Comparison of ENCODE assay signal across 24 cellular contexts in genomic region chr20:48952656-48953055, GRCh38.
"Had no signal": no experiment of that assay in that cellular context is flagged by ENCODE, and none has a peak within 500 bp of the region (broad histone marks: within the 10 kb centered on the region; RNA-seq: fewer than 3 reads in every experiment).

No MANE protein-coding gene starts in this region.

- H3K27me3 ChIP-seq: neutrophil, pancreas, right lobe of liver, sigmoid colon, stomach, thyroid gland, tibial nerve, upper lobe of left lung, vagina had no signal

- DNase-seq: naive thymus-derived CD8-positive, alpha-beta T cell; nephron progenitor cell; nucleus accumbens; pancreas; posterior cingulate gyrus; psoas muscle; right lobe of liver; sigmoid colon; small intestine; stimulated activated CD4-positive, alpha-beta T cell treated with anti-CD3 and anti-CD28 coated beads, Interleukin-15, amount 100 ng/mL, for 24 hours; stimulated activated CD4-positive, alpha-beta T cell treated with anti-CD3 and anti-CD28 coated beads, Interleukin-2, amount 100 ng/mL, for 24 hours; stimulated activated CD4-positive, alpha-beta T cell treated with anti-CD3 and anti-CD28 coated beads, Interleukin-2, amount 100 ng/mL, for 48 hours; stimulated activated CD4-positive, alpha-beta T cell treated with anti-CD3 and anti-CD28 coated beads, Interleukin-4, amount 100 ng/mL, for 24 hours; stimulated activated naive B cell treated with anti-CD40 and anti-IgM and Interleukin-4, amounts not matched to agents 10 μg/mL and 1 μg/mL and 100 μg/mL, for 72 hours; stimulated activated naive CD4-positive, alpha-beta T cell treated with Interleukin-2 at 50 U/mL for 16 hours; stomach; thyroid gland; upper lobe of left lung had no signal

- H3K4me3 ChIP-seq: pancreas, psoas muscle, right lobe of liver, sigmoid colon, stomach, thoracic aorta, thyroid gland, tibial nerve, upper lobe of left lung, vagina had no signal

- H3K27ac ChIP-seq: neutrophil, pancreas, psoas muscle, right lobe of liver, sigmoid colon, stomach, thoracic aorta, tibial nerve, upper lobe of left lung, vagina had no signal

- H3K4me1 ChIP-seq: pancreas, psoas muscle, sigmoid colon, tibial nerve had no signal

- ATAC-seq: naive thymus-derived CD8-positive, alpha-beta T cell; natural killer cell treated with Interleukin-12 subunit alpha and Interleukin-12 subunit beta and Interleukin-15 and Interleukin-18, amount 100 ng/mL, for 72 hours; pancreas; psoas muscle; right lobe of liver; stimulated activated effector memory CD8-positive, alpha-beta T cell treated with anti-CD3 and anti-CD28 coated beads, Interleukin-12 subunit alpha, Interleukin-12 subunit beta, amount 100 ng/mL, for 72 hours; stimulated activated naive B cell treated with anti-CD40 and anti-IgM and Interleukin-4, amounts not matched to agents 10 μg/mL and 1 μg/mL and 100 μg/mL, for 72 hours had no signal

- H3K9me3 ChIP-seq: neutrophil, pancreas, psoas muscle, right lobe of liver, sigmoid colon, stomach, thoracic aorta, thyroid gland, tibial nerve, upper lobe of left lung, vagina had no signal
